8 cellular contexts compared by ENCODE assay signal in the genomic region with DNA sequence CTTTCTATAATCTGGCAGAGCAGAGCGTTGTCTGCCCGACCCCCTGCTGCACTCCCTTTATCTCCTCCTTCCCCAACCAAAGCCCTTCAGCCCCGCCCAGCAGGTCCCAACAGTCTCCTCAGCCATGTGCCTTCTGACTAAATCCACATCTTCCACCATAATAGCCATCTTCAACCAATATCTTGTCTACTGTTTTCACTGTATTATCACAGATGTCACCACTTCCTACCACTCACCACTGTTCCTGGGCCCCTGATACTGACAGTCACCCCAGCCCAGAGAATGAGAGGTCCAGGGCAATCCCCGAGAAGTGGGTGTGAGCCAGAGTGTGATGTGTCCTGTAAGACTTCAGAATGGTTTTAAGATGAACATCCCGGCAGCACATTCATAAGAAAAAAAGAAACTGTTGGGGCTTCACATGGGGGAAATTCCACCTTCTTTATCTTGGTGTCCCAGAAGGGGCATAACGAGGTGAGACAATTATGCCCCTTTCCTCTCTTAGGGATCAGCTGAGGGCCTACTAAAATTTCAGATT. TPM values are rescaled to one million over a fixed set of nuclear protein-coding genes. Genes with fewer than 3 reads are reported as not detected.
DNase-seq lines count a peak whose midpoint lies in the region; ATAC-seq, FAIRE-seq and TF ChIP-seq lines count a peak whose summit lies in the region.

No MANE protein-coding gene starts in this region.

- ATAC-seq in HG03097 (IDR thresholded peaks at IDR 0.05; ENCODE audit: low FRiP score, unreplicated experiment): peak; percentile 66
- ATAC-seq in activated T-cell treated with anti-CD3 and anti-CD28 coated beads, Interleukin-2, amount 50 U/mL, for 4 hours: peak; percentile 93 to 94

- no peaks in the 10 kb centered on the region for H3K36me3 ChIP-seq in spleen

- peaks cover 11 to 94% (median 68%) of the 10 kb centered on the region in 6 donors for H3K4me1 ChIP-seq in spleen

- peak overlapping the region; percentile 26 for H3K4me3 Mint-ChIP-seq in activated T-cell treated with anti-CD3 and anti-CD28 coated beads, Interleukin-2, amount 50 U/mL, for 4 hours

- intact Hi-C loops in spleen (cut with DNase I; ENCODE audit: low total_unique reads): no loop called here

- peak; percentile 95 for FAIRE-seq in GM19239 (lab: Jason Lieb, UNC)

- no peak for TF ChIP-seq CTCF in spleen (IDR thresholded peaks at IDR 0.05 in 8 of 11, conservative IDR thresholded peaks at IDR 0.05 in 3 of 11)

- peaks cover 9% of the 10 kb centered on the region for H3K36me3 Mint-ChIP-seq in activated T-cell treated with anti-CD3 and anti-CD28 coated beads, Interleukin-2, amount 50 U/mL, for 4 hours (ENCODE audit: insufficient read depth)

- H3K27me3 Mint-ChIP-seq in activated T-cell treated with anti-CD3 and anti-CD28 coated beads, Interleukin-2, amount 50 U/mL, for 4 hours (ENCODE audit: low read depth): no peaks in the 10 kb centered on the region

- no peak for DNase-seq in GM19239 (ENCODE audit: insufficient read length, low spot score)
- DNase-seq in activated T-cell treated with anti-CD3 and anti-CD28 coated beads, Interleukin-2, amount 50 U/mL, for 4 hours: peak; percentile 35
- DNase-seq in stimulated activated CD4-positive, alpha-beta T cell treated with anti-CD3 and anti-CD28 coated beads, TNF-alpha, amount 100 ng/mL, for 24 hours (ENCODE audit: low read depth in 3 of 3): peak; percentile 36 to 79 (median 62)
- no peak for DNase-seq in spleen
- no peak for DNase-seq in inferior parietal cortex (ENCODE audit: extremely low spot score)
- DNase-seq in UCSD-AML1 (lab: John Stamatoyannopoulos, UW; ENCODE audit: unreplicated experiment): no peak
- no peak for DNase-seq in NCI-H2107 (lab: John Stamatoyannopoulos, UW)

- no peak overlapping the region for H3K27ac ChIP-seq in spleen

- no peaks in the 10 kb centered on the region for H3K27me3 ChIP-seq in spleen (replicated peaks in 1 of 7)

- no peak for TF ChIP-seq POLR2A in spleen (IDR thresholded peaks at IDR 0.05)

- no peaks in the 10 kb centered on the region for H3K9me3 Mint-ChIP-seq in activated T-cell treated with anti-CD3 and anti-CD28 coated beads, Interleukin-2, amount 50 U/mL, for 4 hours

- H3K4me1 Mint-ChIP-seq in activated T-cell treated with anti-CD3 and anti-CD28 coated beads, Interleukin-2, amount 50 U/mL, for 4 hours (ENCODE audit: low read depth): peaks cover 80% of the 10 kb centered on the region

- H3K4me3 ChIP-seq in spleen: no peak overlapping the region

- 60 to 74% (median 69%) methylated on average over 5 to 6 of the region's 6 CpGs for WGBS in spleen, 5 donors

- H3K9me3 ChIP-seq in spleen: no peaks in the 10 kb centered on the region

RNA-seq across cellular contexts. Expression of a gene that starts 25.3 kb away (rescaled TPM):
- total RNA-seq in activated T-cell treated with anti-CD3 and anti-CD28 coated beads, Interleukin-2, amount 50 U/mL, for 4 hours: 10 to 100 TPM; 40.0 to 44.3 (median 40.9) TPM
- 10 to 100 TPM; 29.3 to 55.1 (median 41.3) TPM for total RNA-seq in spleen
- 10 to 100 TPM in 2 of 3 donors, 1 to 10 TPM in 1; 8.7 to 13.9 (median 13.7) TPM for polyA plus RNA-seq in spleen

Comparison
In these comparisons a context has a peak if more than half of its experiments do, and no peak if none do; other contexts are left out.
1. DNase-seq: peak in activated T-cell treated with anti-CD3 and anti-CD28 coated beads, Interleukin-2, amount 50 U/mL, for 4 hours (single experiment) and stimulated activated CD4-positive, alpha-beta T cell treated with anti-CD3 and anti-CD28 coated beads, TNF-alpha, amount 100 ng/mL, for 24 hours (3 of 3); none in GM19239 (single experiment), spleen (single experiment), inferior parietal cortex (single experiment), UCSD-AML1 (single experiment) and NCI-H2107 (single experiment).